ENCODE assay signal across 1 cellular context in genomic region chr12:54033106-54033979, GRCh38.
TF ChIP-seq lines count a peak whose summit lies in the region.

No MANE protein-coding gene starts in this region.

TF ChIP-seq in K562, 482 proteins besides CTCF, POLR2A, EP300 and RAD21:
- TF ChIP-seq ZNF644 (tag; IDR thresholded peaks at IDR 0.05; ENCODE audit: low read depth): no peak
- peak; percentile 37 for TF ChIP-seq PCBP1 (IDR thresholded peaks at IDR 0.05; ENCODE audit: low read depth, low read length, poor library complexity, severe bottlenecking)
